8 cellular contexts compared by ENCODE assay signal in the genomic region with DNA sequence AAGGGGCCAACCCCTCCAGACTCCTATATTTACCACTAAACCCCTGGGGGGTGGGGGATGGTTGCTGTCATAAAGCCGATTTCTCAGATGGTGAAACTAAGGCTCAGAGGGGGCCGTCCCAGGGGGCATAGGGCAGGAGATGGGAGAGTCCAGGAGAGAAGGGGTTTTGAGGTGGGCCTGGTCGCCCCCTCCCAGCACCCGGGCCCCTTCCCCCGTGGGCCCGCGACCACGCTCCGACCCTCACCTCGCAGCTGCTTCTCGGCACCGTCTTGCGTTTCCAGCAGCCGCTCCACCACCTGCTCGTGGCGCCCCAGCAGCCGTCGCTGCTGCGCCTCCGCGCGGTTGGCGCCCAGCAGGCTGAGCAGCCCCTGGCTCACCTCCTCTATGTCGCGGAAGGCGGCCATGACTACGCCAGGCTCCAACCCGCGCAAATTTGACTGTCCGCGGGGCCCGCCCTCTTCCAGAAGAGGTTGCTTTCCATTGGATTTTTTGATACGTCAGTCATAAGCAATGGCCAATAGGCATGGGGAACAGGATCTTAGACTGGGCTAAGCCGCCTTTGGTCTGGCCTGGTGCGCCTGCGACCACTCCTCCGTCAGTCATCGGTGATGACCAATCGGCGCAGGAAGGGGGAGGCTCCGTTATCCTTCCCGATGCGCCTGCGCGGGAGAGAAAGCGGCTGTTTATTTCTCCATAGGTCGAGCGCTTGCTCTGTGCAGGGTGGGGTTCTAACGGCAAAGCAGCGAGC. TPM values are rescaled to one million over a fixed set of nuclear protein-coding genes. Genes with fewer than 3 reads are reported as not detected.
DNase-seq lines count a peak whose midpoint lies in the region; ATAC-seq and TF ChIP-seq lines count a peak whose summit lies in the region.

A gene with protein sequence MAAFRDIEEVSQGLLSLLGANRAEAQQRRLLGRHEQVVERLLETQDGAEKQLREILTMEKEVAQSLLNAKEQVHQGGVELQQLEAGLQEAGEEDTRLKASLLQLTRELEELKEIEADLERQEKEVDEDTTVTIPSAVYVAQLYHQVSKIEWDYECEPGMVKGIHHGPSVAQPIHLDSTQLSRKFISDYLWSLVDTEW (minus strand): TSS at position 410 of the 748 bp plus-strand sequence. CDS start 6 bp downstream, at position 404.

- H2AFZ ChIP-seq in ACC112 (ENCODE audit: low read length, unreplicated experiment), result peak within 1 kb of the TSS; percentile 60
- H2AFZ ChIP-seq in mammary epithelial cell (ENCODE audit: low read depth, low read length), result peak within 1 kb of the TSS; percentile 89

- H3K9me3 ChIP-seq in mammary epithelial cell (replicated peaks; ENCODE audit: insufficient read depth, low read length) (no peaks in the 10 kb centered on the region), iPS-20b (ENCODE audit: insufficient read depth, low read depth, low read length) (no peaks in the 10 kb centered on the region)

- ATAC-seq in GM18870 (IDR thresholded peaks at IDR 0.05; ENCODE audit: unreplicated experiment) (peak; percentile 98), HG03135 (IDR thresholded peaks at IDR 0.05; ENCODE audit: unreplicated experiment) (peak; percentile 93)

- DNase-seq in NCI-H2196 treated with DMSO at 0.1 percent for 48 hours (lab: John Stamatoyannopoulos, UW; ENCODE audit: unreplicated experiment) (peak; percentile 97), mammary epithelial cell (peak; percentile 97)

- peak within 1 kb of the TSS; percentile 39; the same call in 1 of the 2 replicates for H3K27ac ChIP-seq in ACC112 (ENCODE audit: low read depth, low read length)
- H3K27ac ChIP-seq in VCaP, result peak within 1 kb of the TSS; percentile 68; the same call in 1 of the 2 replicates
- H3K27ac ChIP-seq in mammary epithelial cell (ENCODE audit: insufficient read depth, low read depth, low read length), result peak within 1 kb of the TSS; percentile 48
- peak within 1 kb of the TSS; percentile 59 for H3K27ac ChIP-seq in iPS-20b (ENCODE audit: low read length)
- peak within 1 kb of the TSS in 14 of 21 experiments; percentile 6 to 79 (median 50) for H3K27ac ChIP-seq in skin epidermis

- H3K4me3 ChIP-seq in ACC112 (ENCODE audit: low read depth, low read length) (peak within 1 kb of the TSS; percentile 86), mammary epithelial cell (replicated peaks in 1 of 3; ENCODE audit: insufficient read depth in 1 of 3, low read depth in 2 of 3, low read length in 3 of 3) (peak within 1 kb of the TSS; percentile 58 to 80 (median 76)), iPS-20b (ENCODE audit: low read length) (peak within 1 kb of the TSS; percentile 92), skin epidermis (peak within 1 kb of the TSS; percentile 50 to 70 (median 54))

- no peak for TF ChIP-seq CTCF in VCaP (conservative IDR thresholded peaks at IDR 0.05)
- TF ChIP-seq CTCF in mammary epithelial cell (conservative IDR thresholded peaks at IDR 0.05 in 1 of 2, IDR thresholded peaks at IDR 0.05 in 1 of 2; ENCODE audit: extremely low read depth in 1 of 2, insufficient read depth in 1 of 2, low read depth in 1 of 2, low read length in 2 of 2), result no peak

- intact Hi-C loops in mammary epithelial cell (cut with micrococcal nuclease), result loop anchor here (2.0 kb wide), 1 partner anchor 13 kb away; no protein-coding TSS in a partner anchor

- H3K9ac ChIP-seq in mammary epithelial cell (ENCODE audit: insufficient read depth, low read length), result peak within 1 kb of the TSS; percentile 56
- peak within 1 kb of the TSS; percentile 95 for H3K9ac ChIP-seq in iPS-20b (ENCODE audit: low read depth, low read length)

- BruUV-seq in mammary epithelial cell (replicated peaks; lab: Mats Ljungman, UMichigan), result TSS peak; percentile 47

- H3K27me3 ChIP-seq in ACC112 (ENCODE audit: insufficient read depth, low read length) (no peaks in the 10 kb centered on the region), mammary epithelial cell (ENCODE audit: insufficient read depth, low read length) (no peaks in the 10 kb centered on the region), iPS-20b (ENCODE audit: insufficient read depth, low read length) (no peaks in the 10 kb centered on the region)

- CTCF ChIA-PET in mammary epithelial cell (lab: Charles Lee; ENCODE audit: low non-redundant PET), result interaction anchor here (1.0 kb wide), 1 partner anchor 30 kb away, joined by 6 read pairs; no protein-coding TSS in a partner anchor

- 2% methylated on average over 35 of the region's 50 CpGs for WGBS in mammary epithelial cell (ENCODE audit: low coverage, missing lambda C conversion rate)

- H3K4me1 ChIP-seq in ACC112 (ENCODE audit: control insufficient read depth, insufficient read depth, low read length, unreplicated experiment) (peaks cover 25% of the 10 kb centered on the region), mammary epithelial cell (ENCODE audit: insufficient read depth, low read length) (peaks cover 25% of the 10 kb centered on the region), iPS-20b (ENCODE audit: insufficient read depth, low read length) (peaks cover 2% of the 10 kb centered on the region; the same call in 1 of the 2 replicates)

- in situ Hi-C loops in mammary epithelial cell (cut with MboI; ENCODE audit: low sequenced_read_pairs in 2 of 2), result no loop called here

- H3K36me3 ChIP-seq in ACC112 (ENCODE audit: insufficient read depth, low read length) (no peaks in the 10 kb centered on the region), mammary epithelial cell (ENCODE audit: insufficient read depth, low read length) (peaks cover 1% of the 10 kb centered on the region), iPS-20b (ENCODE audit: insufficient read depth, low read depth, low read length) (peaks cover 9% of the 10 kb centered on the region; the same call in 1 of the 2 replicates)

- dilution Hi-C loops in mammary epithelial cell (cut with HindIII; ENCODE audit: low sequenced_read_pairs), result no loop called here

- peaks cover 38% of the 10 kb centered on the region for H3K79me2 ChIP-seq in ACC112 (ENCODE audit: control insufficient read depth, insufficient read depth, low read length, unreplicated experiment)
- H3K79me2 ChIP-seq in mammary epithelial cell (ENCODE audit: insufficient read depth, low read length), result peaks cover 39% of the 10 kb centered on the region

- peak within 1 kb of the TSS; percentile 84 for H3K4me2 ChIP-seq in mammary epithelial cell (ENCODE audit: insufficient read depth, low read depth, low read length)

- H4K20me1 ChIP-seq in mammary epithelial cell (ENCODE audit: insufficient read depth, low read length), result no peaks in the 10 kb centered on the region

RNA-seq across cellular contexts. Expression of the gene that starts here (rescaled TPM):
- 10 to 100 TPM in 1 of 2 donors, 1 to 10 TPM in 1; 2.2 to 35.4 TPM for total RNA-seq in mammary epithelial cell
- polyA plus RNA-seq in mammary epithelial cell, result 24.8 TPM
- 23.2 TPM for polyA minus RNA-seq in mammary epithelial cell

Comparison
In these comparisons a context has a peak if more than half of its experiments do, and no peak if none do; other contexts are left out.
1. Peak in every context shown above with its lines: DNase-seq, ATAC-seq, H3K4me3 ChIP-seq and H3K27ac ChIP-seq.